ENCODE assay signal across 1 cellular context in genomic region chr16:20760346-20760745, GRCh38.
TF ChIP-seq lines count a peak whose summit lies in the region.

No MANE protein-coding gene starts in this region.

TF ChIP-seq in K562, 482 proteins besides CTCF, POLR2A, EP300 and RAD21 (continued from another document and continues in another):
- TF ChIP-seq ZNF655 (CRISPR knock-in tag; IDR thresholded peaks at IDR 0.05) (no peak), ZNF184 (CRISPR knock-in tag; IDR thresholded peaks at IDR 0.05) (no peak), SAFB (IDR thresholded peaks at IDR 0.05; ENCODE audit: borderline replicate concordance, low read depth, low read length) (no peak), ZNF146 (CRISPR knock-in tag; IDR thresholded peaks at IDR 0.05; ENCODE audit: unreplicated experiment) (no peak), ZNF449 (CRISPR knock-in tag; IDR thresholded peaks at IDR 0.05) (peak; percentile 32; the same call in 1 of the 2 replicates), CBX5 (IDR thresholded peaks at IDR 0.05; ENCODE audit: borderline replicate concordance, low read depth) (no peak), MXI1 (IDR thresholded peaks at IDR 0.05; ENCODE audit: low read depth, low read length) (no peak), NR3C1 (CRISPR knock-in tag; IDR thresholded peaks at IDR 0.05) (no peak), CBFA2T2 (conservative IDR thresholded peaks at IDR 0.05) (peak; percentile 55), ESRRA (IDR thresholded peaks at IDR 0.05; ENCODE audit: borderline replicate concordance, low read depth) (no peak), ZNF75A (CRISPR knock-in tag; IDR thresholded peaks at IDR 0.05) (0 out of 2 replicates have a peak, but pooled peaks have one; percentile 5), MYNN (IDR thresholded peaks at IDR 0.05) (no peak), MYNN (CRISPR knock-in tag; IDR thresholded peaks at IDR 0.05) (no peak), MECOM (CRISPR knock-in tag; IDR thresholded peaks at IDR 0.05) (no peak), KAT7 (CRISPR knock-in tag; IDR thresholded peaks at IDR 0.05; ENCODE audit: borderline replicate concordance) (no peak), ZBED1 (IDR thresholded peaks at IDR 0.05) (no peak), ZC3H4 (CRISPR knock-in tag; IDR thresholded peaks at IDR 0.05; ENCODE audit: borderline replicate concordance) (no peak), HNRNPH1 (optimal IDR thresholded peaks at IDR 0.05; ENCODE audit: low read depth, low read length) (no peak), NFRKB (IDR thresholded peaks at IDR 0.05; ENCODE audit: low read depth) (0 out of 2 replicates have a peak, but pooled peaks have one; percentile 51), ZNF764 (CRISPR knock-in tag; IDR thresholded peaks at IDR 0.05; ENCODE audit: low read depth) (no peak), SRSF3 (IDR thresholded peaks at IDR 0.05; ENCODE audit: insufficient read depth, low read length) (no peak), ZNF780A (CRISPR knock-in tag; IDR thresholded peaks at IDR 0.05) (0 out of 2 replicates have a peak, but pooled peaks have one; percentile 19), PHTF2 (CRISPR knock-in tag; IDR thresholded peaks at IDR 0.05) (no peak), SPI1 (IDR thresholded peaks at IDR 0.05; ENCODE audit: borderline replicate concordance, low read depth, low read length) (no peak), PHF8 (IDR thresholded peaks at IDR 0.05; ENCODE audit: borderline replicate concordance, low read length) (no peak), MAFK (IDR thresholded peaks at IDR 0.05; ENCODE audit: low read length) (no peak), ZNF175 (CRISPR knock-in tag; IDR thresholded peaks at IDR 0.05; ENCODE audit: low read depth) (0 out of 2 replicates have a peak, but pooled peaks have one; percentile 76), SIN3A (IDR thresholded peaks at IDR 0.05; ENCODE audit: borderline replicate concordance in 2 of 2, control insufficient read depth in 1 of 2, low read depth in 2 of 2, low read length in 2 of 2) (no peak), RFX1 (IDR thresholded peaks at IDR 0.05) (no peak), PRPF4 (IDR thresholded peaks at IDR 0.05; ENCODE audit: insufficient read depth, low read depth, low read length, poor library complexity, severe bottlenecking) (no peak), MNT (conservative IDR thresholded peaks at IDR 0.05) (no peak), NCOR1 (IDR thresholded peaks at IDR 0.05) (peak; percentile 51; the same call in 1 of the 2 replicates), ZNF217 (CRISPR knock-in tag; IDR thresholded peaks at IDR 0.05) (no peak), CREB1 (IDR thresholded peaks at IDR 0.05) (no peak), CREB1 (CRISPR knock-in tag; IDR thresholded peaks at IDR 0.05) (no peak), KLF16 (IDR thresholded peaks at IDR 0.05) (peak; percentile 64), FOXA1 (IDR thresholded peaks at IDR 0.05; ENCODE audit: borderline replicate concordance) (no peak), ZNF551 (CRISPR knock-in tag; IDR thresholded peaks at IDR 0.05) (no peak), FOXK1 (CRISPR knock-in tag; IDR thresholded peaks at IDR 0.05; ENCODE audit: borderline replicate concordance) (no peak), HNRNPUL1 (IDR thresholded peaks at IDR 0.05; ENCODE audit: low read length) (no peak), JUN (IDR thresholded peaks at IDR 0.05; ENCODE audit: borderline replicate concordance, low read depth, low read length) (no peak), JUN (CRISPR knock-in tag; IDR thresholded peaks at IDR 0.05; ENCODE audit: borderline replicate concordance) (no peak), STAG1 (CRISPR knock-in tag; IDR thresholded peaks at IDR 0.05; ENCODE audit: borderline replicate concordance) (no peak), ADNP (tag; IDR thresholded peaks at IDR 0.05) (no peak), STAT5A (IDR thresholded peaks at IDR 0.05; ENCODE audit: borderline replicate concordance, low read length) (no peak), ZNF696 (CRISPR knock-in tag; conservative IDR thresholded peaks at IDR 0.05) (no peak), HDAC1 (IDR thresholded peaks at IDR 0.05) (no peak), ZNF3 (CRISPR knock-in tag; IDR thresholded peaks at IDR 0.05) (no peak), SMARCE1 (IDR thresholded peaks at IDR 0.05) (0 out of 2 replicates have a peak, but pooled peaks have one; percentile 23), NEUROD1 (IDR thresholded peaks at IDR 0.05; ENCODE audit: borderline replicate concordance, low read depth, low read length, partially characterized antibody) (no peak), ASH1L (IDR thresholded peaks at IDR 0.05; ENCODE audit: borderline replicate concordance, low read depth, partially characterized antibody) (no peak), SRSF9 (IDR thresholded peaks at IDR 0.05; ENCODE audit: borderline replicate concordance, low read depth, low read length) (no peak), NFIX (CRISPR knock-in tag; IDR thresholded peaks at IDR 0.05; ENCODE audit: low read depth) (no peak), ZNF239 (CRISPR knock-in tag; IDR thresholded peaks at IDR 0.05) (peak; percentile 47), CBFA2T3 (IDR thresholded peaks at IDR 0.05) (peak; percentile 80)
- TF ChIP-seq, protein P1, sequence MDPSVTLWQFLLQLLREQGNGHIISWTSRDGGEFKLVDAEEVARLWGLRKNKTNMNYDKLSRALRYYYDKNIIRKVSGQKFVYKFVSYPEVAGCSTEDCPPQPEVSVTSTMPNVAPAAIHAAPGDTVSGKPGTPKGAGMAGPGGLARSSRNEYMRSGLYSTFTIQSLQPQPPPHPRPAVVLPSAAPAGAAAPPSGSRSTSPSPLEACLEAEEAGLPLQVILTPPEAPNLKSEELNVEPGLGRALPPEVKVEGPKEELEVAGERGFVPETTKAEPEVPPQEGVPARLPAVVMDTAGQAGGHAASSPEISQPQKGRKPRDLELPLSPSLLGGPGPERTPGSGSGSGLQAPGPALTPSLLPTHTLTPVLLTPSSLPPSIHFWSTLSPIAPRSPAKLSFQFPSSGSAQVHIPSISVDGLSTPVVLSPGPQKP (CRISPR knock-in tag; IDR thresholded peaks at IDR 0.05), result no peak
- TF ChIP-seq, protein P2, sequence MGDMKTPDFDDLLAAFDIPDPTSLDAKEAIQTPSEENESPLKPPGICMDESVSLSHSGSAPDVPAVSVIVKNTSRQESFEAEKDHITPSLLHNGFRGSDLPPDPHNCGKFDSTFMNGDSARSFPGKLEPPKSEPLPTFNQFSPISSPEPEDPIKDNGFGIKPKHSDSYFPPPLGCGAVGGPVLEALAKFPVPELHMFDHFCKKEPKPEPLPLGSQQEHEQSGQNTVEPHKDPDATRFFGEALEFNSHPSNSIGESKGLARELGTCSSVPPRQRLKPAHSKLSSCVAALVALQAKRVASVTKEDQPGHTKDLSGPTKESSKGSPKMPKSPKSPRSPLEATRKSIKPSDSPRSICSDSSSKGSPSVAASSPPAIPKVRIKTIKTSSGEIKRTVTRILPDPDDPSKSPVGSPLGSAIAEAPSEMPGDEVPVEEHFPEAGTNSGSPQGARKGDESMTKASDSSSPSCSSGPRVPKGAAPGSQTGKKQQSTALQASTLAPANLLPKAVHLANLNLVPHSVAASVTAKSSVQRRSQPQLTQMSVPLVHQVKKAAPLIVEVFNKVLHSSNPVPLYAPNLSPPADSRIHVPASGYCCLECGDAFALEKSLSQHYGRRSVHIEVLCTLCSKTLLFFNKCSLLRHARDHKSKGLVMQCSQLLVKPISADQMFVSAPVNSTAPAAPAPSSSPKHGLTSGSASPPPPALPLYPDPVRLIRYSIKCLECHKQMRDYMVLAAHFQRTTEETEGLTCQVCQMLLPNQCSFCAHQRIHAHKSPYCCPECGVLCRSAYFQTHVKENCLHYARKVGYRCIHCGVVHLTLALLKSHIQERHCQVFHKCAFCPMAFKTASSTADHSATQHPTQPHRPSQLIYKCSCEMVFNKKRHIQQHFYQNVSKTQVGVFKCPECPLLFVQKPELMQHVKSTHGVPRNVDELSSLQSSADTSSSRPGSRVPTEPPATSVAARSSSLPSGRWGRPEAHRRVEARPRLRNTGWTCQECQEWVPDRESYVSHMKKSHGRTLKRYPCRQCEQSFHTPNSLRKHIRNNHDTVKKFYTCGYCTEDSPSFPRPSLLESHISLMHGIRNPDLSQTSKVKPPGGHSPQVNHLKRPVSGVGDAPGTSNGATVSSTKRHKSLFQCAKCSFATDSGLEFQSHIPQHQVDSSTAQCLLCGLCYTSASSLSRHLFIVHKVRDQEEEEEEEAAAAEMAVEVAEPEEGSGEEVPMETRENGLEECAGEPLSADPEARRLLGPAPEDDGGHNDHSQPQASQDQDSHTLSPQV (IDR thresholded peaks at IDR 0.05), result peak; percentile 92
- TF ChIP-seq, protein P3, sequence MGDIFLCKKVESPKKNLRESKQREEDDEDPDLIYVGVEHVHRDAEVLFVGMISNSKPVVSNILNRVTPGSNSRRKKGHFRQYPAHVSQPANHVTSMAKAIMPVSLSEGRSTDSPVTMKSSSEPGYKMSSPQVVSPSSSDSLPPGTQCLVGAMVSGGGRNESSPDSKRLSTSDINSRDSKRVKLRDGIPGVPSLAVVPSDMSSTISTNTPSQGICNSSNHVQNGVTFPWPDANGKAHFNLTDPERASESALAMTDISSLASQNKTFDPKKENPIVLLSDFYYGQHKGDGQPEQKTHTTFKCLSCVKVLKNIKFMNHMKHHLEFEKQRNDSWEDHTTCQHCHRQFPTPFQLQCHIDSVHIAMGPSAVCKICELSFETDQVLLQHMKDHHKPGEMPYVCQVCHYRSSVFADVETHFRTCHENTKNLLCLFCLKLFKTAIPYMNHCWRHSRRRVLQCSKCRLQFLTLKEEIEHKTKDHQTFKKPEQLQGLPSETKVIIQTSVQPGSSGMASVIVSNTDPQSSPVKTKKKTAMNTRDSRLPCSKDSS (IDR thresholded peaks at IDR 0.05; ENCODE audit: low read depth, partially characterized antibody), result no peak
- TF ChIP-seq, protein P4, sequence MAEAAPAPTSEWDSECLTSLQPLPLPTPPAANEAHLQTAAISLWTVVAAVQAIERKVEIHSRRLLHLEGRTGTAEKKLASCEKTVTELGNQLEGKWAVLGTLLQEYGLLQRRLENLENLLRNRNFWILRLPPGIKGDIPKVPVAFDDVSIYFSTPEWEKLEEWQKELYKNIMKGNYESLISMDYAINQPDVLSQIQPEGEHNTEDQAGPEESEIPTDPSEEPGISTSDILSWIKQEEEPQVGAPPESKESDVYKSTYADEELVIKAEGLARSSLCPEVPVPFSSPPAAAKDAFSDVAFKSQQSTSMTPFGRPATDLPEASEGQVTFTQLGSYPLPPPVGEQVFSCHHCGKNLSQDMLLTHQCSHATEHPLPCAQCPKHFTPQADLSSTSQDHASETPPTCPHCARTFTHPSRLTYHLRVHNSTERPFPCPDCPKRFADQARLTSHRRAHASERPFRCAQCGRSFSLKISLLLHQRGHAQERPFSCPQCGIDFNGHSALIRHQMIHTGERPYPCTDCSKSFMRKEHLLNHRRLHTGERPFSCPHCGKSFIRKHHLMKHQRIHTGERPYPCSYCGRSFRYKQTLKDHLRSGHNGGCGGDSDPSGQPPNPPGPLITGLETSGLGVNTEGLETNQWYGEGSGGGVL (CRISPR knock-in tag; IDR thresholded peaks at IDR 0.05), result no peak
- TF ChIP-seq, protein P5, sequence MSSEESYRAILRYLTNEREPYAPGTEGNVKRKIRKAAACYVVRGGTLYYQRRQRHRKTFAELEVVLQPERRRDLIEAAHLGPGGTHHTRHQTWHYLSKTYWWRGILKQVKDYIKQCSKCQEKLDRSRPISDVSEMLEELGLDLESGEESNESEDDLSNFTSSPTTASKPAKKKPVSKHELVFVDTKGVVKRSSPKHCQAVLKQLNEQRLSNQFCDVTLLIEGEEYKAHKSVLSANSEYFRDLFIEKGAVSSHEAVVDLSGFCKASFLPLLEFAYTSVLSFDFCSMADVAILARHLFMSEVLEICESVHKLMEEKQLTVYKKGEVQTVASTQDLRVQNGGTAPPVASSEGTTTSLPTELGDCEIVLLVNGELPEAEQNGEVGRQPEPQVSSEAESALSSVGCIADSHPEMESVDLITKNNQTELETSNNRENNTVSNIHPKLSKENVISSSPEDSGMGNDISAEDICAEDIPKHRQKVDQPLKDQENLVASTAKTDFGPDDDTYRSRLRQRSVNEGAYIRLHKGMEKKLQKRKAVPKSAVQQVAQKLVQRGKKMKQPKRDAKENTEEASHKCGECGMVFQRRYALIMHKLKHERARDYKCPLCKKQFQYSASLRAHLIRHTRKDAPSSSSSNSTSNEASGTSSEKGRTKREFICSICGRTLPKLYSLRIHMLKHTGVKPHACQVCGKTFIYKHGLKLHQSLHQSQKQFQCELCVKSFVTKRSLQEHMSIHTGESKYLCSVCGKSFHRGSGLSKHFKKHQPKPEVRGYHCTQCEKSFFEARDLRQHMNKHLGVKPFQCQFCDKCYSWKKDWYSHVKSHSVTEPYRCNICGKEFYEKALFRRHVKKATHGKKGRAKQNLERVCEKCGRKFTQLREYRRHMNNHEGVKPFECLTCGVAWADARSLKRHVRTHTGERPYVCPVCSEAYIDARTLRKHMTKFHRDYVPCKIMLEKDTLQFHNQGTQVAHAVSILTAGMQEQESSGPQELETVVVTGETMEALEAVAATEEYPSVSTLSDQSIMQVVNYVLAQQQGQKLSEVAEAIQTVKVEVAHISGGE (CRISPR knock-in tag; IDR thresholded peaks at IDR 0.05), result peak in 1 of 3 experiments; percentile 64; a peak in 2 of 6 replicates
